In genomic region chrX:11759172-11759460, GRCh38 we compare ENCODE assay signal across 1 cellular context.
TF ChIP-seq lines count a peak whose summit lies in the region.

No MANE protein-coding gene starts in this region.

TF ChIP-seq in endothelial cell of umbilical vein, 7 proteins besides CTCF, POLR2A, EP300 and RAD21 (continued from another document):
- no peak for TF ChIP-seq MAX (IDR thresholded peaks at IDR 0.05; ENCODE audit: insufficient read depth, insufficient read length)
- no peak for TF ChIP-seq POLR2AphosphoS5 (IDR thresholded peaks at IDR 0.05; ENCODE audit: insufficient read depth, low read depth, low read length)
- no peak for TF ChIP-seq JUN (IDR thresholded peaks at IDR 0.05; ENCODE audit: borderline replicate concordance, insufficient read depth, insufficient read length, low read depth)
- no peak for TF ChIP-seq MYC (IDR thresholded peaks at IDR 0.05; ENCODE audit: low read depth, low read length)
